In genomic region chr12:47775100-47775911, GRCh38 we compare ENCODE assay signal across 8 cellular contexts. TPM values are rescaled to one million over a fixed set of nuclear protein-coding genes. Genes with fewer than 3 reads are reported as not detected.
A peak's percentile ranks its signal among the peaks of the same experiment; 100 is the strongest.
DNase-seq lines count a peak whose midpoint lies in the region; ATAC-seq and TF ChIP-seq lines count a peak whose summit lies in the region.

No MANE protein-coding gene starts in this region.

- ATAC-seq in right cardiac atrium (no peak), GM21786 (IDR thresholded peaks at IDR 0.05; ENCODE audit: unreplicated experiment) (no peak)

- peaks cover 36% of the 10 kb centered on the region for H3K4me1 Mint-ChIP-seq in T-helper 2 cell treated with Interferon-gamma antibody and Interleukin-4, amounts not matched to agents 5 μg/mL and 100 μg/mL, for 36 hours (ENCODE audit: low read depth)

- H3K9ac ChIP-seq in stomach smooth muscle (ENCODE audit: low read length in 2 of 2) = peak overlapping the region; percentile 9 to 47

- no peaks in the 10 kb centered on the region for H3K9me3 Mint-ChIP-seq in T-helper 2 cell treated with Interferon-gamma antibody and Interleukin-4, amounts not matched to agents 5 μg/mL and 100 μg/mL, for 36 hours

- H3K27me3 ChIP-seq in right cardiac atrium (ENCODE audit: control insufficient read depth, insufficient read depth) (no peaks in the 10 kb centered on the region), stomach smooth muscle (ENCODE audit: control insufficient read depth in 1 of 2, insufficient read depth in 2 of 2, low read length in 2 of 2) (no peaks in the 10 kb centered on the region), WERI-Rb-1 (ENCODE audit: insufficient read depth, low read depth, severe bottlenecking) (no peaks in the 10 kb centered on the region)

- peak overlapping the region; percentile 88 for H3K4me3 Mint-ChIP-seq in T-helper 2 cell treated with Interferon-gamma antibody and Interleukin-4, amounts not matched to agents 5 μg/mL and 100 μg/mL, for 36 hours

- no peaks in the 10 kb centered on the region for H3K36me3 ChIP-seq in stomach smooth muscle (ENCODE audit: control insufficient read depth in 2 of 2, insufficient read depth in 2 of 2, low read length in 2 of 2)
- no peaks in the 10 kb centered on the region; the same call in 1 of the 2 replicates for H3K36me3 ChIP-seq in WERI-Rb-1

- H3K27ac ChIP-seq in right cardiac atrium (ENCODE audit: low read length) = peak overlapping the region; percentile 0
- peak overlapping the region; percentile 49 for H3K27ac ChIP-seq in stomach smooth muscle (ENCODE audit: low read length)
- H3K27ac ChIP-seq in WERI-Rb-1 = no peak overlapping the region

- H3K4me3 ChIP-seq in right cardiac atrium (ENCODE audit: low read length) = no peak overlapping the region
- peak overlapping the region in 1 of 2 donors; percentile 29 for H3K4me3 ChIP-seq in stomach smooth muscle (ENCODE audit: low read length in 2 of 2)
- H3K4me3 ChIP-seq in WERI-Rb-1 (ENCODE audit: low read depth, low read length) = no peak overlapping the region

- DNase-seq in NK-92 treated with Interleukin-12 subunit alpha and Interleukin-12 subunit beta, amount 100 ng/mL, for 24 hours (lab: John Stamatoyannopoulos, UW) = peak; percentile 22
- DNase-seq in NK-92 (lab: John Stamatoyannopoulos, UW; ENCODE audit: unreplicated experiment) (no peak), right cardiac atrium (peak in 2 of 3 donors; percentile 43 to 61), KG1 (lab: John Stamatoyannopoulos, UW) (no peak), WERI-Rb-1 (no peak)
- no peak for DNase-seq in T-helper 2 cell treated with Interferon-gamma antibody and Interleukin-4, amounts not matched to agents 5 μg/mL and 100 μg/mL, for 36 hours (ENCODE audit: low spot score)

- peaks cover 3% of the 10 kb centered on the region for H3K36me3 Mint-ChIP-seq in T-helper 2 cell treated with Interferon-gamma antibody and Interleukin-4, amounts not matched to agents 5 μg/mL and 100 μg/mL, for 36 hours (ENCODE audit: low read depth)

- no peaks in the 10 kb centered on the region for H3K9me3 ChIP-seq in right cardiac atrium (ENCODE audit: control insufficient read depth, low read length)
- no peaks in the 10 kb centered on the region for H3K9me3 ChIP-seq in stomach smooth muscle (ENCODE audit: control insufficient read depth in 2 of 2, low read length in 2 of 2)
- no peaks in the 10 kb centered on the region for H3K9me3 ChIP-seq in WERI-Rb-1 (ENCODE audit: severe bottlenecking)

- H3K4me1 ChIP-seq in right cardiac atrium (ENCODE audit: control insufficient read depth, insufficient read depth, low read length) (peaks cover 29% of the 10 kb centered on the region), stomach smooth muscle (ENCODE audit: control insufficient read depth, insufficient read depth, low read length) (peaks cover 61% of the 10 kb centered on the region)

- intact Hi-C loops in right cardiac atrium (cut with DNase I) = loop anchor here in 2 of 4 donors (5.0 kb wide), 1 partner anchor 62 kb away; no protein-coding TSS in a partner anchor

- H3K27ac Mint-ChIP-seq in T-helper 2 cell treated with Interferon-gamma antibody and Interleukin-4, amounts not matched to agents 5 μg/mL and 100 μg/mL, for 36 hours = no peak overlapping the region

- 66% methylated on average over 10 of the region's 10 CpGs for WGBS in right cardiac atrium

- no peak for TF ChIP-seq CTCF in WERI-Rb-1 (IDR thresholded peaks at IDR 0.05; ENCODE audit: low read depth, low read length)

- peaks cover 6% of the 10 kb centered on the region for H3K27me3 Mint-ChIP-seq in T-helper 2 cell treated with Interferon-gamma antibody and Interleukin-4, amounts not matched to agents 5 μg/mL and 100 μg/mL, for 36 hours (ENCODE audit: low read depth)

RNA-seq across cellular contexts. Expression of gene SLC48A1, which starts 2.3 kb away (rescaled TPM):
- 10 to 100 TPM; 26.5 to 30.1 (median 27.6) TPM for total RNA-seq in right cardiac atrium
- 22.0 TPM for polyA plus RNA-seq in right cardiac atrium

RNA-seq across cellular contexts. Expression of gene RAPGEF3, which starts 16.6 kb away (rescaled TPM):
- total RNA-seq in right cardiac atrium = 10 to 100 TPM; 14.1 to 28.7 (median 23.3) TPM
- 44.9 TPM for polyA plus RNA-seq in right cardiac atrium

RNA-seq across cellular contexts. Expression of gene HDAC7, which starts 44.4 kb away (rescaled TPM):
- total RNA-seq in right cardiac atrium = 10 to 100 TPM; 46.5 to 60.1 (median 51.1) TPM
- 38.0 TPM for polyA plus RNA-seq in right cardiac atrium

RNA-seq across cellular contexts. Expression of gene ENDOU, which starts 50.0 kb away (rescaled TPM):
- total RNA-seq in right cardiac atrium = under 1 TPM; 0.28 to 0.86 (median 0.51) TPM
- polyA plus RNA-seq in right cardiac atrium = 0.45 TPM

Comparison
In these comparisons a context has a peak if more than half of its experiments do, and no peak if none do; other contexts are left out.
1. DNase-seq: peak in NK-92 treated with Interleukin-12 subunit alpha and Interleukin-12 subunit beta, amount 100 ng/mL, for 24 hours (single experiment) and right cardiac atrium (2 of 3); none in NK-92 (single experiment), T-helper 2 cell treated with Interferon-gamma antibody and Interleukin-4, amounts not matched to agents 5 μg/mL and 100 μg/mL, for 36 hours (single experiment), KG1 (single experiment) and WERI-Rb-1 (single experiment).